In the genomic region with DNA sequence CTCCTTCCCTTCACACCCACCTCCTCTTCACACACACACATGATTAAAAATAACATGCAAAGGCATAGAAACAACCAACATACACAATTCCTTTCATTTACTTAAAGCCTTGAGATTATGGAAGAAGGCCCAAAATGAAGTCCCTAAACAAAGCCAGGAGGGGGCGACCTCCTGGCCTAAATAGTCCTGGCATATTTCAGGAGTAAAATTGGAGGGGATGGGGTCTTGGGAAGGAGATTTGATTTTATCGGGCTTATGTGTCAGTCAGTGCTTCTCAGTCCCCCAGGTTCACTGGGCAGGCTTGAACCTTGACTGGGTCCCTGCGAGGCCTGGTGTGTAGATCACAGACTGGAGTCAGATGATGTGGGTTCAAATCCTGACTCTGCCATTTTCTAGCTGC, we compare ENCODE assay signal across 1 cellular context.
TF ChIP-seq lines count a peak whose summit lies in the region.

No MANE protein-coding gene starts in this region.

TF ChIP-seq in GM23338, 12 proteins besides CTCF, POLR2A, EP300 and RAD21:
- TF ChIP-seq, protein P1, sequence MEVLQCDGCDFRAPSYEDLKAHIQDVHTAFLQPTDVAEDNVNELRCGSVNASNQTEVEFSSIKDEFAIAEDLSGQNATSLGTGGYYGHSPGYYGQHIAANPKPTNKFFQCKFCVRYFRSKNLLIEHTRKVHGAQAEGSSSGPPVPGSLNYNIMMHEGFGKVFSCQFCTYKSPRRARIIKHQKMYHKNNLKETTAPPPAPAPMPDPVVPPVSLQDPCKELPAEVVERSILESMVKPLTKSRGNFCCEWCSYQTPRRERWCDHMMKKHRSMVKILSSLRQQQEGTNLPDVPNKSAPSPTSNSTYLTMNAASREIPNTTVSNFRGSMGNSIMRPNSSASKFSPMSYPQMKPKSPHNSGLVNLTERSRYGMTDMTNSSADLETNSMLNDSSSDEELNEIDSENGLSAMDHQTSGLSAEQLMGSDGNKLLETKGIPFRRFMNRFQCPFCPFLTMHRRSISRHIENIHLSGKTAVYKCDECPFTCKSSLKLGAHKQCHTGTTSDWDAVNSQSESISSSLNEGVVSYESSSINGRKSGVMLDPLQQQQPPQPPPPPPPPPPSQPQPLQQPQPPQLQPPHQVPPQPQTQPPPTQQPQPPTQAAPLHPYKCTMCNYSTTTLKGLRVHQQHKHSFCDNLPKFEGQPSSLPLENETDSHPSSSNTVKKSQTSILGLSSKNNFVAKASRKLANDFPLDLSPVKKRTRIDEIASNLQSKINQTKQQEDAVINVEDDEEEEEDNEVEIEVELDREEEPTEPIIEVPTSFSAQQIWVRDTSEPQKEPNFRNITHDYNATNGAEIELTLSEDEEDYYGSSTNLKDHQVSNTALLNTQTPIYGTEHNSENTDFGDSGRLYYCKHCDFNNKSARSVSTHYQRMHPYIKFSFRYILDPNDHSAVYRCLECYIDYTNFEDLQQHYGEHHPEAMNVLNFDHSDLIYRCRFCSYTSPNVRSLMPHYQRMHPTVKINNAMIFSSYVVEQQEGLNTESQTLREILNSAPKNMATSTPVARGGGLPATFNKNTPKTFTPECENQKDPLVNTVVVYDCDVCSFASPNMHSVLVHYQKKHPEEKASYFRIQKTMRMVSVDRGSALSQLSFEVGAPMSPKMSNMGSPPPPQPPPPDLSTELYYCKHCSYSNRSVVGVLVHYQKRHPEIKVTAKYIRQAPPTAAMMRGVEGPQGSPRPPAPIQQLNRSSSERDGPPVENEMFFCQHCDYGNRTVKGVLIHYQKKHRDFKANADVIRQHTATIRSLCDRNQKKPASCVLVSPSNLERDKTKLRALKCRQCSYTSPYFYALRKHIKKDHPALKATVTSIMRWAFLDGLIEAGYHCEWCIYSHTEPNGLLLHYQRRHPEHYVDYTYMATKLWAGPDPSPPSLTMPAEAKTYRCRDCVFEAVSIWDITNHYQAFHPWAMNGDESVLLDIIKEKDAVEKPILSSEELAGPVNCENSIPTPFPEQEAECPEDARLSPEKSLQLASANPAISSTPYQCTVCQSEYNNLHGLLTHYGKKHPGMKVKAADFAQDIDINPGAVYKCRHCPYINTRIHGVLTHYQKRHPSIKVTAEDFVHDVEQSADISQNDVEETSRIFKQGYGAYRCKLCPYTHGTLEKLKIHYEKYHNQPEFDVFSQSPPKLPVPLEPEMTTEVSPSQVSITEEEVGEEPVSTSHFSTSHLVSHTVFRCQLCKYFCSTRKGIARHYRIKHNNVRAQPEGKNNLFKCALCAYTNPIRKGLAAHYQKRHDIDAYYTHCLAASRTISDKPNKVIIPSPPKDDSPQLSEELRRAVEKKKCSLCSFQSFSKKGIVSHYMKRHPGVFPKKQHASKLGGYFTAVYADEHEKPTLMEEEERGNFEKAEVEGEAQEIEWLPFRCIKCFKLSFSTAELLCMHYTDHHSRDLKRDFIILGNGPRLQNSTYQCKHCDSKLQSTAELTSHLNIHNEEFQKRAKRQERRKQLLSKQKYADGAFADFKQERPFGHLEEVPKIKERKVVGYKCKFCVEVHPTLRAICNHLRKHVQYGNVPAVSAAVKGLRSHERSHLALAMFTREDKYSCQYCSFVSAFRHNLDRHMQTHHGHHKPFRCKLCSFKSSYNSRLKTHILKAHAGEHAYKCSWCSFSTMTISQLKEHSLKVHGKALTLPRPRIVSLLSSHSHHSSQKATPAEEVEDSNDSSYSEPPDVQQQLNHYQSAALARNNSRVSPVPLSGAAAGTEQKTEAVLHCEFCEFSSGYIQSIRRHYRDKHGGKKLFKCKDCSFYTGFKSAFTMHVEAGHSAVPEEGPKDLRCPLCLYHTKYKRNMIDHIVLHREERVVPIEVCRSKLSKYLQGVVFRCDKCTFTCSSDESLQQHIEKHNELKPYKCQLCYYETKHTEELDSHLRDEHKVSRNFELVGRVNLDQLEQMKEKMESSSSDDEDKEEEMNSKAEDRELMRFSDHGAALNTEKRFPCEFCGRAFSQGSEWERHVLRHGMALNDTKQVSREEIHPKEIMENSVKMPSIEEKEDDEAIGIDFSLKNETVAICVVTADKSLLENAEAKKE (CRISPR knock-in tag; IDR thresholded peaks at IDR 0.05), result no peak
- no peak for TF ChIP-seq ZNF331 (CRISPR knock-in tag; IDR thresholded peaks at IDR 0.05; ENCODE audit: low read depth)
- TF ChIP-seq ETS1 (IDR thresholded peaks at IDR 0.05), result no peak
- TF ChIP-seq NANOG (IDR thresholded peaks at IDR 0.05; ENCODE audit: borderline replicate concordance), result no peak
- TF ChIP-seq STAT1 (IDR thresholded peaks at IDR 0.05; ENCODE audit: unreplicated experiment), result no peak
- no peak for TF ChIP-seq CREB1 (CRISPR knock-in tag; IDR thresholded peaks at IDR 0.05; ENCODE audit: low read depth)
TF ChIP-seq in GM23338: peak in this region for 0.
